Comparison of ENCODE assay signal across 2 cellular contexts in the genomic region with DNA sequence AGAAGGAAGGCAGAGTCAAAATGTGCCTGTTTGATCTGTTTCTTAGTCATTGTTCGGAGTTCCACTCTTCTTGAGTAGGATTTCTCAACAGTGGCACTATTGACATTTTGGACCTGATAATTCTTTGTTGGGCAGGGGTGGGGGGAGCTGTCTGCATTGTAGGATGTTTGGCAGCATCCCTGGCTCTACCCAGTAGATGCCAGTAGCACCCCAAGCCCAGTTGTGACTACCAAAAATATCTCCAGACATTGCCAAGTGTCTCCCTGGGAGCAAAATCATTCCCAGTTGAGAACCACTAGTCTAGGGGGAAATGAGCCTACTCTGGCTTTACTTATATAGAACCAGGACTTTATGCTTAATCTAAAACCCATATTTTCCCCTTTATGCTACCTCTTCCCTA.
TF ChIP-seq lines count a peak whose summit lies in the region.

No MANE protein-coding gene starts in this region.

TF ChIP-seq in A549, 52 proteins besides CTCF, POLR2A, EP300 and RAD21:
- TF ChIP-seq CBX2 (IDR thresholded peaks at IDR 0.05; ENCODE audit: borderline replicate concordance, low read depth) (no peak), JUN (IDR thresholded peaks at IDR 0.05) (no peak), EHF (CRISPR knock-in tag; IDR thresholded peaks at IDR 0.05) (no peak), BHLHE40 (IDR thresholded peaks at IDR 0.05; ENCODE audit: low read depth, low read length) (no peak), HOXB13 (CRISPR knock-in tag; IDR thresholded peaks at IDR 0.05; ENCODE audit: low read depth) (no peak), PHF8 (IDR thresholded peaks at IDR 0.05; ENCODE audit: borderline replicate concordance, low read depth) (no peak), RNF2 (IDR thresholded peaks at IDR 0.05; ENCODE audit: borderline replicate concordance, low read depth) (no peak)
- TF ChIP-seq, protein P1, sequence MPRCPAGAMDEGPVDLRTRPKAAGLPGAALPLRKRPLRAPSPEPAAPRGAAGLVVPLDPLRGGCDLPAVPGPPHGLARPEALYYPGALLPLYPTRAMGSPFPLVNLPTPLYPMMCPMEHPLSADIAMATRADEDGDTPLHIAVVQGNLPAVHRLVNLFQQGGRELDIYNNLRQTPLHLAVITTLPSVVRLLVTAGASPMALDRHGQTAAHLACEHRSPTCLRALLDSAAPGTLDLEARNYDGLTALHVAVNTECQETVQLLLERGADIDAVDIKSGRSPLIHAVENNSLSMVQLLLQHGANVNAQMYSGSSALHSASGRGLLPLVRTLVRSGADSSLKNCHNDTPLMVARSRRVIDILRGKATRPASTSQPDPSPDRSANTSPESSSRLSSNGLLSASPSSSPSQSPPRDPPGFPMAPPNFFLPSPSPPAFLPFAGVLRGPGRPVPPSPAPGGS (IDR thresholded peaks at IDR 0.05): no peak
TF ChIP-seq in A549: peak in this region for 0.

TF ChIP-seq in IMR-90, 13 proteins besides CTCF, POLR2A, EP300 and RAD21:
- no peak for TF ChIP-seq RCOR1 (IDR thresholded peaks at IDR 0.05; ENCODE audit: insufficient replicate concordance, low read length)
- no peak for TF ChIP-seq CEBPB (IDR thresholded peaks at IDR 0.05; ENCODE audit: low read depth, low read length)
- no peak for TF ChIP-seq NFE2L2 (IDR thresholded peaks at IDR 0.05; ENCODE audit: low read depth, low read length)
- TF ChIP-seq FOS (IDR thresholded peaks at IDR 0.05; ENCODE audit: low read depth, low read length): no peak
- no peak for TF ChIP-seq MXI1 (IDR thresholded peaks at IDR 0.05; ENCODE audit: borderline replicate concordance, low read depth, low read length)
- TF ChIP-seq, protein P2, sequence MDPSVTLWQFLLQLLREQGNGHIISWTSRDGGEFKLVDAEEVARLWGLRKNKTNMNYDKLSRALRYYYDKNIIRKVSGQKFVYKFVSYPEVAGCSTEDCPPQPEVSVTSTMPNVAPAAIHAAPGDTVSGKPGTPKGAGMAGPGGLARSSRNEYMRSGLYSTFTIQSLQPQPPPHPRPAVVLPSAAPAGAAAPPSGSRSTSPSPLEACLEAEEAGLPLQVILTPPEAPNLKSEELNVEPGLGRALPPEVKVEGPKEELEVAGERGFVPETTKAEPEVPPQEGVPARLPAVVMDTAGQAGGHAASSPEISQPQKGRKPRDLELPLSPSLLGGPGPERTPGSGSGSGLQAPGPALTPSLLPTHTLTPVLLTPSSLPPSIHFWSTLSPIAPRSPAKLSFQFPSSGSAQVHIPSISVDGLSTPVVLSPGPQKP (IDR thresholded peaks at IDR 0.05; ENCODE audit: borderline replicate concordance, low read depth, low read length): no peak
- no peak for TF ChIP-seq RFX5 (IDR thresholded peaks at IDR 0.05; ENCODE audit: low read depth, low read length)
TF ChIP-seq in IMR-90: peak in this region for 0.
